In genomic region chr2:218892693-218893348, GRCh38 we compare ENCODE assay signal across 8 cellular contexts. TPM values are rescaled to one million over a fixed set of nuclear protein-coding genes. Genes with fewer than 3 reads are reported as not detected.
DNase-seq lines count a peak whose midpoint lies in the region; ATAC-seq and TF ChIP-seq lines count a peak whose summit lies in the region.

No MANE protein-coding gene starts in this region.

- no peaks in the 10 kb centered on the region for H3K27me3 Mint-ChIP-seq in Calu3 (ENCODE audit: unreplicated experiment)
- H3K27me3 Mint-ChIP-seq in activated T-cell treated with anti-CD3 and anti-CD28 coated beads, Interleukin-2, amount 50 U/mL, for 4 hours (ENCODE audit: low read depth) = no peaks in the 10 kb centered on the region

- H3K9me3 Mint-ChIP-seq in Calu3 (ENCODE audit: low read depth, unreplicated experiment) = no peaks in the 10 kb centered on the region
- no peaks in the 10 kb centered on the region for H3K9me3 Mint-ChIP-seq in activated T-cell treated with anti-CD3 and anti-CD28 coated beads, Interleukin-2, amount 50 U/mL, for 4 hours

- no peak overlapping the region for H3K27ac Mint-ChIP-seq in Calu3 (ENCODE audit: unreplicated experiment)

- H3K9ac ChIP-seq in PC-3 (ENCODE audit: low read length) = peak overlapping the region; percentile 62

- H3K79me2 ChIP-seq in PC-3 (ENCODE audit: low read length) = peaks cover 11% of the 10 kb centered on the region; the same call in 1 of the 2 replicates

- CTCF ChIA-PET in Calu3 (lab: Charles Lee) (interaction anchor here (0.9 to 2.8 kb wide), 5 partner anchors 9 to 87 kb away, joined by 3 to 16 read pairs (median 5); partner anchors contain the start of gene WNT10A), PC-3 (lab: Charles Lee) (interaction anchor here (0.6 to 2.4 kb wide), 4 partner anchors 11 to 708 kb away, joined by 3 to 12 read pairs (median 4); no protein-coding TSS in a partner anchor)

- H3K9me3 ChIP-seq in PC-3 (ENCODE audit: low read length) (no peaks in the 10 kb centered on the region), neutrophil (no peaks in the 10 kb centered on the region)

- POLR2A ChIA-PET in PC-3 (lab: Charles Lee; ENCODE audit: unreplicated experiment) = interaction anchor here (0.6 kb wide), 1 partner anchor 529 kb away, joined by 4 read pairs; no protein-coding TSS in a partner anchor

- peak overlapping the region; percentile 95 for H3K4me2 ChIP-seq in PC-3 (ENCODE audit: low read length)

- peak; percentile 64 for ATAC-seq in GM19468 (IDR thresholded peaks at IDR 0.05; ENCODE audit: extremely low read depth, unreplicated experiment)
- peak; percentile 42 for ATAC-seq in PC-3
- ATAC-seq in activated T-cell treated with anti-CD3 and anti-CD28 coated beads, Interleukin-2, amount 50 U/mL, for 4 hours = peak; percentile 70

- DNase-seq in Calu3 = peak; percentile 86
- DNase-seq in HT-29 (ENCODE audit: low spot score) = peak; percentile 82
- peak; percentile 84 for DNase-seq in PC-3
- peak; percentile 77 for DNase-seq in activated T-cell treated with anti-CD3 and anti-CD28 coated beads, Interleukin-2, amount 50 U/mL, for 4 hours
- DNase-seq in fibroblast of mammary gland (ENCODE audit: low read depth) = peak; percentile 45
- peak; percentile 50 for DNase-seq in superior temporal gyrus (ENCODE audit: extremely low spot score)

- TF ChIP-seq CTCF in Calu3 (IDR thresholded peaks at IDR 0.05; ENCODE audit: unreplicated experiment) (peak; percentile 67), PC-3 (conservative IDR thresholded peaks at IDR 0.05; ENCODE audit: low read depth, low read length) (peak; percentile 63), fibroblast of mammary gland (conservative IDR thresholded peaks at IDR 0.05; ENCODE audit: control insufficient read depth, insufficient read depth, low read depth, low read length) (peak; percentile 21), neutrophil (IDR thresholded peaks at IDR 0.05) (no peak)

- H3K36me3 ChIP-seq in PC-3 (ENCODE audit: low read depth, low read length) = no peaks in the 10 kb centered on the region
- H3K36me3 ChIP-seq in neutrophil = no peaks in the 10 kb centered on the region

- H3K27ac ChIP-seq in PC-3 (ENCODE audit: low read length) = peak overlapping the region; percentile 85
- no peak overlapping the region for H3K27ac ChIP-seq in neutrophil

- H3K4me3 Mint-ChIP-seq in Calu3 (ENCODE audit: low read depth, unreplicated experiment) = peak overlapping the region; percentile 61
- H3K4me3 Mint-ChIP-seq in activated T-cell treated with anti-CD3 and anti-CD28 coated beads, Interleukin-2, amount 50 U/mL, for 4 hours = peak overlapping the region; percentile 80

- peaks cover 5% of the 10 kb centered on the region for H3F3A ChIP-seq in PC-3 (ENCODE audit: low read length, unreplicated experiment)

- H3K4me1 Mint-ChIP-seq in Calu3 (ENCODE audit: low read depth, unreplicated experiment) = peaks cover 40% of the 10 kb centered on the region
- peaks cover 53% of the 10 kb centered on the region for H3K4me1 Mint-ChIP-seq in activated T-cell treated with anti-CD3 and anti-CD28 coated beads, Interleukin-2, amount 50 U/mL, for 4 hours (ENCODE audit: low read depth)

- peaks cover 54% of the 10 kb centered on the region for H3K4me1 ChIP-seq in PC-3 (ENCODE audit: insufficient read depth, low read length)
- peaks cover 4 to 8% of the 10 kb centered on the region in 2 experiments for H3K4me1 ChIP-seq in neutrophil (ENCODE audit: control insufficient read depth in 1 of 2, insufficient read depth in 1 of 2, low read depth in 1 of 2, low read length in 1 of 2)

- H3K27me3 ChIP-seq in PC-3 (ENCODE audit: low read length) (no peaks in the 10 kb centered on the region), neutrophil (peaks cover 100% of the 10 kb centered on the region)

- no TSS peak for BruUV-seq in Calu3 (replicated peaks; lab: Mats Ljungman, UMichigan)
- BruUV-seq in PC-3 (replicated peaks; lab: Mats Ljungman, UMichigan) = no TSS peak

- intact Hi-C loops in Calu3 (cut with micrococcal nuclease; ENCODE audit: unreplicated experiment) (no loop called here), PC-3 (cut with micrococcal nuclease) (no loop called here)

- H2AFZ ChIP-seq in PC-3 (ENCODE audit: low read length) = peak overlapping the region; percentile 90

- H3K9me2 ChIP-seq in PC-3 (replicated peaks; ENCODE audit: low read length) = no peaks in the 10 kb centered on the region

- peaks cover 27% of the 10 kb centered on the region for H3K36me3 Mint-ChIP-seq in Calu3 (ENCODE audit: insufficient read depth, unreplicated experiment)
- no peaks in the 10 kb centered on the region for H3K36me3 Mint-ChIP-seq in activated T-cell treated with anti-CD3 and anti-CD28 coated beads, Interleukin-2, amount 50 U/mL, for 4 hours (ENCODE audit: insufficient read depth)

- H3K4me3 ChIP-seq in PC-3 (ENCODE audit: low read length) = peak overlapping the region; percentile 69
- no peak overlapping the region for H3K4me3 ChIP-seq in fibroblast of mammary gland (ENCODE audit: control insufficient read depth, low read depth, low read length)
- H3K4me3 ChIP-seq in neutrophil (ENCODE audit: low read depth in 1 of 2, low read length in 1 of 2) = peak overlapping the region; percentile 8 to 38

- no peaks in the 10 kb centered on the region for H4K20me1 ChIP-seq in PC-3 (ENCODE audit: low read length)

RNA-seq across cellular contexts. Expression of gene WNT10A, which starts 12.2 kb away (rescaled TPM):
- total RNA-seq in Calu3 (2022) (2.4 and 3.4 TPM in 2 replicates), PC-3 (2014; rRNA removed) (0.40 and 3.3 TPM in 2 replicates)
- 14.9 and 18.7 TPM in 2 replicates for total RNA-seq in HT-29 (2014; rRNA removed; shearing (Covaris generic))
- 1 to 10 TPM; 1.4 to 2.7 (median 2.3) TPM for total RNA-seq in activated T-cell treated with anti-CD3 and anti-CD28 coated beads, Interleukin-2, amount 50 U/mL, for 4 hours

RNA-seq across cellular contexts. Expression of gene WNT6, which starts 33.2 kb away (rescaled TPM):
- total RNA-seq in Calu3 (2022) (not detected in 2 replicates), PC-3 (2014; rRNA removed) (not detected in 2 replicates)
- not detected in 2 replicates for total RNA-seq in HT-29 (2014; rRNA removed; shearing (Covaris generic))
- total RNA-seq in activated T-cell treated with anti-CD3 and anti-CD28 coated beads, Interleukin-2, amount 50 U/mL, for 4 hours = under 1 TPM in 1 of 3 donors, not detected in 2; 0.11 TPM
